8 cellular contexts compared by ENCODE assay signal in the genomic region with DNA sequence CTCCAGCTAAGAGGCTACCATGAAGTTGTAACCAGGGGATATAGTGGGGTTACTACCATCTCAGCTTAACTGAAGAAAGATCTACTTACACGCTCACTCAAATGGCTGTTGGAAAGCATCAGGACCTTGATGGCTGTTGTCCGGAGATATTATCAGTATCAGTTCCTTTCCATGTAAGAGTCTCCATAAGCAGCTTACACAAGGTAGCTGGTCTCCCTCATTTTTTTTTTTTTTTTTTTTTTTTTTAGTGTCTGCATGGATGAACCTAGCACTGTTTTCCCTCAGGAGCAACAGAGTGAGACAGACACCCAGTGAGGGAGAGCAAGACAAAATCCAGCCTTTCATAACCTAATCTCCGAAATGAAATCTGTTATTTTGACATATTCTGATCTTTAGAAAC.
"Had no signal": no experiment of that assay in that cellular context is flagged by ENCODE, and none has a peak within 500 bp of the region (broad histone marks: within the 10 kb centered on the region; RNA-seq: fewer than 3 reads in every experiment).

No MANE protein-coding gene starts in this region.

- DNase-seq: GDM1, GF-D8 had no signal

- FAIRE-seq: G401.6, GM12878, GM12891, GM12892, GM18507, GM19239 had no signal

- ATAC-seq: GM12878 had no signal
